In the genomic region with DNA sequence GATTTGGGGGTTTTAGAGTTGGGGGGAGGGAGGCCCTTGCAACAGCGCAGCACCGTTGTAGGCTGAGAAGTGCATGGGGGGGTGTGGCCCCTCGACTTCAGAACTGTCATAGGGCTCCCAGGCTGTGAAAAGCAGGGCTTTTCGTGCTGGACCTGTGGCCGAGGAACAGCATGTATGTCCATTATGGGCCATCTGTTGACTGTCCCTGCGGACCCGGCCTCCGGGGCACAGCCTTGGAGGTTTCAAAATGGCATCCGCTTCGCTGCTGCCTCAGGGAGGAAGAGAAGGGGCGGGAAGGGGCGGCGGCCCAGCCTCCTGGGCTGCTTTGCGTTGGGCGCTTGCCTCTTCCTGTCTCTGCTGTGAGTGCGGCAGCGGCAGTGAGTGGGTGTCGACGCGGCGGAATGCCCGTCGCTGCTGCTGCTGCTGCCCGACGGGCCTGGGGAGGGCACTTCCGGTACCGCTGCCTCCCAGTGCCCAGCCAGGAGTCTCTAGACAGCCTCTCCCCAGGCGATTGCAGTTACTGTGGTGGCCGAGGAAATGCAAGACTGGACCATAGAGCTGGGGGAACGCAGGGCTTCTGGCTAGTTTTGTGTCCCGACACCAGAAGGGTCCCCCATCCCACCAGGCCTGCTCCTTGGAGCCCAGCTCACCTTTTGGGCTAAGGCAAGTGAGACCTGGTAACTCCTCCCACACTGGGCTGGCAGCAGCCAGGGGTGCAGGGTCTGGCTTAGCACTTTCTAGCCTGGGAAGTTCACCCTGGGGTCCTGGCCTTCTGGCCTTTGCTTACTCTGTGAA, we compare ENCODE assay signal across 1 cellular context.
TF ChIP-seq lines count a peak whose summit lies in the region.

No MANE protein-coding gene starts in this region.

TF ChIP-seq in HEK293, 187 proteins besides CTCF, POLR2A, EP300 and RAD21 (continued from another document and continues in another):
- TF ChIP-seq REPIN1 (tag by site-specific recombination; IDR thresholded peaks at IDR 0.05; ENCODE audit: low read depth), result no peak
- peak; percentile 86 for TF ChIP-seq ZNF341 (tag by site-specific recombination; IDR thresholded peaks at IDR 0.05; ENCODE audit: low read depth)
- peak; percentile 50 for TF ChIP-seq SP3 (tag by site-specific recombination; IDR thresholded peaks at IDR 0.05)
- TF ChIP-seq ZNF404 (tag by site-specific recombination; IDR thresholded peaks at IDR 0.05), result no peak
- TF ChIP-seq PRDM4 (tag by site-specific recombination; IDR thresholded peaks at IDR 0.05), result no peak
- TF ChIP-seq ZNF629 (tag by site-specific recombination; IDR thresholded peaks at IDR 0.05), result no peak
- TF ChIP-seq ZNF133 (tag by site-specific recombination; IDR thresholded peaks at IDR 0.05), result no peak
- TF ChIP-seq, protein P1, sequence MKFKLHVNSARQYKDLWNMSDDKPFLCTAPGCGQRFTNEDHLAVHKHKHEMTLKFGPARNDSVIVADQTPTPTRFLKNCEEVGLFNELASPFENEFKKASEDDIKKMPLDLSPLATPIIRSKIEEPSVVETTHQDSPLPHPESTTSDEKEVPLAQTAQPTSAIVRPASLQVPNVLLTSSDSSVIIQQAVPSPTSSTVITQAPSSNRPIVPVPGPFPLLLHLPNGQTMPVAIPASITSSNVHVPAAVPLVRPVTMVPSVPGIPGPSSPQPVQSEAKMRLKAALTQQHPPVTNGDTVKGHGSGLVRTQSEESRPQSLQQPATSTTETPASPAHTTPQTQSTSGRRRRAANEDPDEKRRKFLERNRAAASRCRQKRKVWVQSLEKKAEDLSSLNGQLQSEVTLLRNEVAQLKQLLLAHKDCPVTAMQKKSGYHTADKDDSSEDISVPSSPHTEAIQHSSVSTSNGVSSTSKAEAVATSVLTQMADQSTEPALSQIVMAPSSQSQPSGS (tag by site-specific recombination; IDR thresholded peaks at IDR 0.05; ENCODE audit: low read depth), result no peak
- no peak for TF ChIP-seq TCF7L2 (IDR thresholded peaks at IDR 0.05; ENCODE audit: borderline replicate concordance, low read depth, low read length)
- peak; percentile 87 for TF ChIP-seq ZNF449 (tag by site-specific recombination; IDR thresholded peaks at IDR 0.05)
- peak; percentile 52 for TF ChIP-seq GLIS2 (tag by site-specific recombination; IDR thresholded peaks at IDR 0.05)
- TF ChIP-seq ZNF26 (tag by site-specific recombination; IDR thresholded peaks at IDR 0.05), result no peak
- no peak for TF ChIP-seq ZNF777 (tag by site-specific recombination; IDR thresholded peaks at IDR 0.05; ENCODE audit: borderline replicate concordance)
- no peak for TF ChIP-seq ZNF324 (tag by site-specific recombination; IDR thresholded peaks at IDR 0.05)
- TF ChIP-seq ZNF776 (tag by site-specific recombination; IDR thresholded peaks at IDR 0.05; ENCODE audit: borderline replicate concordance), result no peak
- no peak for TF ChIP-seq ZNF529 (tag by site-specific recombination; IDR thresholded peaks at IDR 0.05; ENCODE audit: insufficient replicate concordance)
- TF ChIP-seq SCRT2 (tag by site-specific recombination; IDR thresholded peaks at IDR 0.05), result peak; percentile 89
- TF ChIP-seq ZNF707 (tag by site-specific recombination; IDR thresholded peaks at IDR 0.05), result no peak
- TF ChIP-seq KLF1 (tag by site-specific recombination; IDR thresholded peaks at IDR 0.05), result peak; percentile 42; the same call in 1 of the 2 replicates
- no peak for TF ChIP-seq ZNF610 (tag by site-specific recombination; IDR thresholded peaks at IDR 0.05; ENCODE audit: borderline replicate concordance)
- TF ChIP-seq ZNF112 (tag by site-specific recombination; IDR thresholded peaks at IDR 0.05), result no peak
- TF ChIP-seq PBX3 (CRISPR knock-in tag; IDR thresholded peaks at IDR 0.05), result no peak
- peak; percentile 72 for TF ChIP-seq GLIS1 (tag by site-specific recombination; IDR thresholded peaks at IDR 0.05)
- TF ChIP-seq, protein P2, sequence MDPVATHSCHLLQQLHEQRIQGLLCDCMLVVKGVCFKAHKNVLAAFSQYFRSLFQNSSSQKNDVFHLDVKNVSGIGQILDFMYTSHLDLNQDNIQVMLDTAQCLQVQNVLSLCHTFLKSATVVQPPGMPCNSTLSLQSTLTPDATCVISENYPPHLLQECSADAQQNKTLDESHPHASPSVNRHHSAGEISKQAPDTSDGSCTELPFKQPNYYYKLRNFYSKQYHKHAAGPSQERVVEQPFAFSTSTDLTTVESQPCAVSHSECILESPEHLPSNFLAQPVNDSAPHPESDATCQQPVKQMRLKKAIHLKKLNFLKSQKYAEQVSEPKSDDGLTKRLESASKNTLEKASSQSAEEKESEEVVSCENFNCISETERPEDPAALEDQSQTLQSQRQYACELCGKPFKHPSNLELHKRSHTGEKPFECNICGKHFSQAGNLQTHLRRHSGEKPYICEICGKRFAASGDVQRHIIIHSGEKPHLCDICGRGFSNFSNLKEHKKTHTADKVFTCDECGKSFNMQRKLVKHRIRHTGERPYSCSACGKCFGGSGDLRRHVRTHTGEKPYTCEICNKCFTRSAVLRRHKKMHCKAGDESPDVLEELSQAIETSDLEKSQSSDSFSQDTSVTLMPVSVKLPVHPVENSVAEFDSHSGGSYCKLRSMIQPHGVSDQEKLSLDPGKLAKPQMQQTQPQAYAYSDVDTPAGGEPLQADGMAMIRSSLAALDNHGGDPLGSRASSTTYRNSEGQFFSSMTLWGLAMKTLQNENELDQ (tag by site-specific recombination; IDR thresholded peaks at IDR 0.05; ENCODE audit: low read depth), result no peak
- TF ChIP-seq ZNF350 (tag by site-specific recombination; IDR thresholded peaks at IDR 0.05), result no peak
- TF ChIP-seq YY2 (tag by site-specific recombination; IDR thresholded peaks at IDR 0.05), result 0 out of 2 replicates have a peak, but pooled peaks have one; percentile 36
- TF ChIP-seq, protein P3, sequence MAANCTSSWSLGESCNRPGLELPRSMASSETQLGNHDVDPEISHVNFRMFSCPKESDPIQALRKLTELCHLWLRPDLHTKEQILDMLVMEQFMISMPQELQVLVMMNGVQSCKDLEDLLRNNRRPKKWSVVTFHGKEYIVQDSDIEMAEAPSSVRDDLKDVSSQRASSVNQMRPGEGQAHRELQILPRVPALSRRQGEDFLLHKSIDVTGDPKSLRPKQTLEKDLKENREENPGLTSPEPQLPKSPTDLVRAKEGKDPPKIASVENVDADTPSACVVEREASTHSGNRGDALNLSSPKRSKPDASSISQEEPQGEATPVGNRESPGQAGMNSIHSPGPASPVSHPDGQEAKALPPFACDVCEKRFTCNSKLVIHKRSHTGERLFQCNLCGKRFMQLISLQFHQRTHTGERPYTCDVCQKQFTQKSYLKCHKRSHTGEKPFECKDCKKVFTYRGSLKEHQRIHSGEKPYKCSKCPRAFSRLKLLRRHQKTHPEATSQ (tag by site-specific recombination; IDR thresholded peaks at IDR 0.05), result no peak
- peak; percentile 24; the same call in 1 of the 2 replicates for TF ChIP-seq FEZF1 (tag by site-specific recombination; IDR thresholded peaks at IDR 0.05)
- no peak for TF ChIP-seq ZFP41 (tag by site-specific recombination; IDR thresholded peaks at IDR 0.05; ENCODE audit: borderline replicate concordance)
- TF ChIP-seq ZNF830 (tag by site-specific recombination; IDR thresholded peaks at IDR 0.05; ENCODE audit: low read depth), result no peak
- TF ChIP-seq ZBTB8A (tag by site-specific recombination; IDR thresholded peaks at IDR 0.05), result peak; percentile 81
- TF ChIP-seq ZNF596 (tag by site-specific recombination; IDR thresholded peaks at IDR 0.05), result no peak
- no peak for TF ChIP-seq ZNF747 (tag by site-specific recombination; IDR thresholded peaks at IDR 0.05)
- TF ChIP-seq ZNF544 (tag by site-specific recombination; IDR thresholded peaks at IDR 0.05), result no peak
- TF ChIP-seq ZNF701 (tag by site-specific recombination; IDR thresholded peaks at IDR 0.05), result no peak
- no peak for TF ChIP-seq ZNF202 (tag by site-specific recombination; IDR thresholded peaks at IDR 0.05; ENCODE audit: borderline replicate concordance)
- TF ChIP-seq GFI1B (tag by site-specific recombination; IDR thresholded peaks at IDR 0.05), result no peak
- no peak for TF ChIP-seq ZNF423 (tag by site-specific recombination; IDR thresholded peaks at IDR 0.05)
- TF ChIP-seq, protein P4, sequence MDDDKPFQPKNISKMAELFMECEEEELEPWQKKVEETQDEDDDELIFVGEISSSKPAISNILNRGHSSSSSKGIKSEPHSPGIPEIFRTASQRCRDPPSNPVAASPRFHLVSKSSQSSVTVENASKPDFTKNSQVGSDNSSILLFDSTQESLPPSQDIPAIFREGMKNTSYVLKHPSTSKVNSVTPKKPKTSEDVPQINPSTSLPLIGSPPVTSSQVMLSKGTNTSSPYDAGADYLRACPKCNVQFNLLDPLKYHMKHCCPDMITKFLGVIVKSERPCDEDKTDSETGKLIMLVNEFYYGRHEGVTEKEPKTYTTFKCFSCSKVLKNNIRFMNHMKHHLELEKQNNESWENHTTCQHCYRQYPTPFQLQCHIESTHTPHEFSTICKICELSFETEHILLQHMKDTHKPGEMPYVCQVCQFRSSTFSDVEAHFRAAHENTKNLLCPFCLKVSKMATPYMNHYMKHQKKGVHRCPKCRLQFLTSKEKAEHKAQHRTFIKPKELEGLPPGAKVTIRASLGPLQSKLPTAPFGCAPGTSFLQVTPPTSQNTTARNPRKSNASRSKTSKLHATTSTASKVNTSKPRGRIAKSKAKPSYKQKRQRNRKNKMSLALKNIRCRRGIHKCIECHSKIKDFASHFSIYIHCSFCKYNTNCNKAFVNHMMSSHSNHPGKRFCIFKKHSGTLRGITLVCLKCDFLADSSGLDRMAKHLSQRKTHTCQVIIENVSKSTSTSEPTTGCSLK (tag by site-specific recombination; IDR thresholded peaks at IDR 0.05), result no peak
- peak; percentile 9; the same call in 1 of the 2 replicates for TF ChIP-seq ZIC2 (tag by site-specific recombination; IDR thresholded peaks at IDR 0.05)
- no peak for TF ChIP-seq AEBP2 (tag by site-specific recombination; IDR thresholded peaks at IDR 0.05; ENCODE audit: borderline replicate concordance)
- no peak for TF ChIP-seq ZBTB17 (tag by site-specific recombination; IDR thresholded peaks at IDR 0.05)
- no peak for TF ChIP-seq ZNF510 (tag by site-specific recombination; IDR thresholded peaks at IDR 0.05; ENCODE audit: insufficient replicate concordance)
